ENCODE assay signal across 12 cellular contexts in the genomic region with DNA sequence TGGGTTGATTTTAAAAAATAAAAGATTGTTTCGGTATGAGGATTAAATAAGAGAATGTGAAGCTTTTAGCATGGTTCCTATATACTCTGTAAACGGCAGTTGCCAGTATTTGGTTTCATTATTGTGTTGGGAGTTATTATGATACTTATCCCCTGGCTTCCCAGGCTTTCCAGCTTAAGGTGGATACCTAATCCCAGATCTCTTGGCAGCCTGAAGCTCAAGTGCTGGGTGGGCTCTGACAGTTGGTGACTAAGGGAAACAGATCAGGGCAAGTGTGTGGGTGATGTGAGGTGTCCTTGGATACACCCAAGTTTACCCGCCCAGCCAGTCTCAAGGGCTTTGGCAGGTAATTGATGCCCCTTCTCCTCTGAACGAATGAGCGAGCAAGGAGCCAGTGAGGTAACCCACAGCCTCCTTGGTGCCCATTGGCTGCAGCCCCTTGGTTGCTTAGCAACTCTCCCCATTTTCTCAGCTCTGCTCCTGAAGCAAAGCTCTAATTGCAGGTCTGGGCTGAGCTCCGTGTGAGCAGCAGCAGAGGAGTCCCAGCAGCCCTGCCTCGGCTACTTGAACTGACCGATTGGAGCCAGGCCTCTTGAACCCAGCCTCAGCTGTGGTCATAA. TPM values are rescaled to one million over a fixed set of nuclear protein-coding genes. Genes with fewer than 3 reads are reported as not detected.
A peak's percentile ranks its signal among the peaks of the same experiment; 100 is the strongest.
DNase-seq lines count a peak whose midpoint lies in the region; ATAC-seq and TF ChIP-seq lines count a peak whose summit lies in the region.
"Had no signal": no experiment of that assay in that cellular context is flagged by ENCODE, and none has a peak within 500 bp of the region (broad histone marks: within the 10 kb centered on the region; RNA-seq: fewer than 3 reads in every experiment).

No MANE protein-coding gene starts in this region.

- H3K9ac ChIP-seq in skeletal muscle tissue (ENCODE audit: low read depth in 1 of 3, low read length in 3 of 3): peak overlapping the region in 1 of 3 donors; percentile 69

- peaks cover 62 to 80% (median 76%) of the 10 kb centered on the region in 3 donors for H3K4me1 ChIP-seq in skeletal muscle tissue (ENCODE audit: control insufficient read depth in 3 of 3, insufficient read depth in 3 of 3, low read length in 3 of 3)
- peaks cover 7% of the 10 kb centered on the region for H3K4me1 ChIP-seq in prostate gland (replicated peaks)
- H3K4me1 ChIP-seq: HAP-1 had no signal

- no peaks in the 10 kb centered on the region for H3K9me3 ChIP-seq in skeletal muscle tissue (ENCODE audit: control insufficient read depth in 3 of 3, low read length in 3 of 3)
- no peaks in the 10 kb centered on the region for H3K9me3 ChIP-seq in prostate gland
- H3K9me3 ChIP-seq: HAP-1 had no signal

- TF ChIP-seq POLR2A in prostate gland (IDR thresholded peaks at IDR 0.05): no peak

- ATAC-seq in esophagus mucosa (peak; percentile 47), GM21360 (IDR thresholded peaks at IDR 0.05; ENCODE audit: unreplicated experiment) (no peak)
- ATAC-seq: CD8-positive, alpha-beta T cell; stimulated activated memory B cell treated with anti-CD40 and anti-IgM and Interleukin-4, amounts not matched to agents 10 μg/mL and 1 μg/mL and 100 μg/mL, for 72 hours had no signal

- intact Hi-C loops in prostate gland (cut with DNase I): no loop called here

- TF ChIP-seq CTCF in prostate gland (IDR thresholded peaks at IDR 0.05): no peak

- DNase-seq in NCI-H1105 treated with DMSO at 0.1 percent for 48 hours (lab: John Stamatoyannopoulos, UW): peak; percentile 98
- DNase-seq in NCI-H748 (lab: John Stamatoyannopoulos, UW; ENCODE audit: unreplicated experiment): peak; percentile 95
- no peak for DNase-seq in MV-4-11 (lab: John Stamatoyannopoulos, UW)
- DNase-seq in prostate gland (ENCODE audit: low spot score): no peak
- DNase-seq: CD8-positive, alpha-beta T cell; kidney; NCI-H446 had no signal

- H3K27ac ChIP-seq in skeletal muscle tissue (ENCODE audit: low read depth, low read length) (no peak overlapping the region), prostate gland (no peak overlapping the region)

- WGBS in prostate gland: 56% methylated on average over 8 of the region's 8 CpGs

- H3K4me3 ChIP-seq in skeletal muscle tissue (ENCODE audit: low read length in 3 of 3) (peak overlapping the region in 2 of 3 donors; percentile 7 to 11), prostate gland (no peak overlapping the region)
- H3K4me3 ChIP-seq: HAP-1 had no signal

- no peaks in the 10 kb centered on the region for H3K27me3 ChIP-seq in skeletal muscle tissue (ENCODE audit: control insufficient read depth in 3 of 3, insufficient read depth in 3 of 3, low read length in 3 of 3)
- no peaks in the 10 kb centered on the region for H3K27me3 ChIP-seq in prostate gland (replicated peaks; ENCODE audit: insufficient read depth)

- H3K36me3 ChIP-seq in skeletal muscle tissue (ENCODE audit: control insufficient read depth in 3 of 3, insufficient read depth in 3 of 3, low read length in 3 of 3) (peaks cover 34 to 43% (median 39%) of the 10 kb centered on the region in 3 donors), prostate gland (peaks cover 0 to 8% of the 10 kb centered on the region in 2 donors)

RNA-seq across cellular contexts. Expression of a gene that starts 6.1 kb away (rescaled TPM):
- total RNA-seq in esophagus mucosa (21.7 TPM), skeletal muscle tissue (11.0 TPM), prostate gland (10 to 100 TPM; 27.7 to 55.7 TPM)

RNA-seq across cellular contexts. Expression of a gene that starts 17.0 kb away (rescaled TPM):
- total RNA-seq in esophagus mucosa (18.3 TPM), skeletal muscle tissue (9.9 TPM), prostate gland (10 to 100 TPM; 25.4 to 31.1 TPM)

RNA-seq across cellular contexts. Expression of a gene that starts 19.2 kb away (rescaled TPM):
- total RNA-seq in esophagus mucosa: 7.4 TPM
- total RNA-seq in skeletal muscle tissue: not detected
- 1 to 10 TPM; 4.1 to 5.4 TPM for total RNA-seq in prostate gland

RNA-seq across cellular contexts. Expression of a gene that starts 21.9 kb away (rescaled TPM):
- total RNA-seq in esophagus mucosa (95.7 TPM), skeletal muscle tissue (73.1 TPM), prostate gland (100 to 1,000 TPM; 180 to 245 TPM)

RNA-seq across cellular contexts. Expression of a gene that starts 26.2 kb away (rescaled TPM):
- total RNA-seq in esophagus mucosa: 40.1 TPM
- total RNA-seq in skeletal muscle tissue: 29.7 TPM
- 10 to 100 TPM; 34.8 to 63.9 TPM for total RNA-seq in prostate gland

Comparison
In these comparisons a context has a peak if more than half of its experiments do, and no peak if none do; other contexts are left out.
1. DNase-seq: peak in NCI-H1105 treated with DMSO at 0.1 percent for 48 hours (single experiment) and NCI-H748 (single experiment); none in MV-4-11 (single experiment) and prostate gland (single experiment).
2. H3K4me3 ChIP-seq: peak in skeletal muscle tissue (2 of 3); none in prostate gland (0 of 2).